Comparison of ENCODE assay signal across 23 cellular contexts in the genomic region with DNA sequence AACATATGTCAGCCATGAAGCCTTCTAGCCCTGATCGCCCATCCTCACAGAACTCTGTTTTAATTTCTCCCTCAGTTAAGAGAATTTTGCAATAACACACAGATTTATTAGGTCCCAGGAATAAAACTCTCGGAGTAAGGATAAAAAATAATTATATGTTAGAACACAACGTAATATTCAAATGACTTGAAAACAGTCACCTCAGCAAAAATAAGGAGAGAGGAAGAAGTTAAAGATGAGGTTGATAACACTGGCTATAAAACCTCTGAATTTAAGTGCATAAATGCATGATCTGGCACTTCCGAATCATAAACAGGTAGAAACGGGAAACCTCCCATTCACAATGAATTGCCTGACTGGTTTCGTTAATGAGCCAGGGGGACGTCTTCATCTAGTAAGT.
DNase-seq lines count a peak whose midpoint lies in the region; ATAC-seq, FAIRE-seq and TF ChIP-seq lines count a peak whose summit lies in the region.
"Had no signal": no experiment of that assay in that cellular context is flagged by ENCODE, and none has a peak within 500 bp of the region (broad histone marks: within the 10 kb centered on the region; RNA-seq: fewer than 3 reads in every experiment).

No MANE protein-coding gene starts in this region.

- peaks cover 49% of the 10 kb centered on the region for H3K4me1 Mint-ChIP-seq in neural crest cell
- H3K4me1 Mint-ChIP-seq: CD4-positive, CD25-positive, alpha-beta regulatory T cell; GM23338 had no signal

- no TSS peak for BruUV-seq in HepG2 (replicated peaks; lab: Mats Ljungman, UMichigan)
- BruUV-seq in K562 (replicated peaks; lab: Mats Ljungman, UMichigan), result no TSS peak

- CTCF ChIA-PET in HepG2 (lab: Yijun Ruan, JAX; ENCODE audit: low intra/inter-chr PET ratio, low total read pairs) (no interaction called here), K562 (lab: Yijun Ruan, JAX; ENCODE audit: low intra/inter-chr PET ratio) (no interaction called here)

- TF ChIP-seq CTCF in HepG2 (CRISPR knock-in tag; IDR thresholded peaks at IDR 0.05) (no peak), right lobe of liver (IDR thresholded peaks at IDR 0.05) (no peak), K562 (IDR thresholded peaks at IDR 0.05 in 2 of 3, conservative IDR thresholded peaks at IDR 0.05 in 1 of 3; ENCODE audit: insufficient read depth in 2 of 3, low read depth in 1 of 3, low read length in 3 of 3) (no peak), hepatocyte (IDR thresholded peaks at IDR 0.05; ENCODE audit: poor library complexity) (no peak), neural crest cell (conservative IDR thresholded peaks at IDR 0.05) (no peak), prostate gland (IDR thresholded peaks at IDR 0.05) (no peak)

- H3K27me3 Mint-ChIP-seq in neural crest cell (ENCODE audit: low read depth), result no peaks in the 10 kb centered on the region

- TF ChIP-seq RAD21 in HepG2 (CRISPR knock-in tag; IDR thresholded peaks at IDR 0.05) (no peak), K562 (CRISPR knock-in tag; conservative IDR thresholded peaks at IDR 0.05 in 1 of 2, IDR thresholded peaks at IDR 0.05 in 1 of 2) (no peak)

- peak overlapping the region; percentile 8 for H3K27ac Mint-ChIP-seq in neural crest cell (ENCODE audit: unreplicated experiment)
- H3K27ac Mint-ChIP-seq: CD4-positive, CD25-positive, alpha-beta regulatory T cell; CD8-positive, alpha-beta T cell; GM23338; HFFc6 had no signal

- H3K27me3 ChIP-seq in HepG2 (ENCODE audit: control insufficient read depth in 1 of 2, insufficient read depth in 2 of 2, low read length in 2 of 2), result peaks cover 0 to 7% of the 10 kb centered on the region in 2 experiments; a peak in 3 of 5 replicates
- no peaks in the 10 kb centered on the region for H3K27me3 ChIP-seq in right lobe of liver
- peaks cover 16 to 34% of the 10 kb centered on the region in 2 experiments for H3K27me3 ChIP-seq in K562 (ENCODE audit: control insufficient read depth in 2 of 2, insufficient read depth in 2 of 2, low read length in 2 of 2)
- H3K27me3 ChIP-seq in hepatocyte, result no peaks in the 10 kb centered on the region
- H3K27me3 ChIP-seq in prostate gland (replicated peaks; ENCODE audit: insufficient read depth), result no peaks in the 10 kb centered on the region

- H3K4me3 ChIP-seq in HepG2 (replicated peaks in 1 of 3; ENCODE audit: insufficient read depth in 1 of 3, low read depth in 2 of 3, low read length in 3 of 3) (no peak overlapping the region), right lobe of liver (no peak overlapping the region), K562 (no peak overlapping the region), hepatocyte (no peak overlapping the region), prostate gland (no peak overlapping the region)
- H3K4me3 ChIP-seq: GM23338, HAP-1 had no signal

- peaks cover 17% of the 10 kb centered on the region; the same call in 1 of the 2 replicates for H3K4me1 ChIP-seq in HepG2 (ENCODE audit: insufficient read depth, low read length)
- H3K4me1 ChIP-seq in right lobe of liver, result no peaks in the 10 kb centered on the region
- no peaks in the 10 kb centered on the region for H3K4me1 ChIP-seq in K562 (replicated peaks in 1 of 2; ENCODE audit: control insufficient read depth in 2 of 2, insufficient read depth in 2 of 2, low read length in 2 of 2)
- no peaks in the 10 kb centered on the region for H3K4me1 ChIP-seq in hepatocyte (ENCODE audit: insufficient read depth)
- no peaks in the 10 kb centered on the region for H3K4me1 ChIP-seq in prostate gland (replicated peaks)
- H3K4me1 ChIP-seq: Caco-2, HAP-1 had no signal

- H3K9ac ChIP-seq in HepG2 (ENCODE audit: insufficient read depth, low read depth, low read length), result no peak overlapping the region
- no peak overlapping the region for H3K9ac ChIP-seq in K562 (ENCODE audit: insufficient read depth in 1 of 2, low read depth in 2 of 2, low read length in 2 of 2)

- H3K4me2 ChIP-seq in HepG2 (ENCODE audit: low read depth, low read length) (no peak overlapping the region), K562 (ENCODE audit: insufficient read depth, low read length) (no peak overlapping the region), hepatocyte (no peak overlapping the region)
- H3K4me2 ChIP-seq: GM23338 had no signal

- no peak overlapping the region for H3K4me3 Mint-ChIP-seq in neural crest cell
- H3K4me3 Mint-ChIP-seq: CD4-positive, CD25-positive, alpha-beta regulatory T cell; CD8-positive, alpha-beta T cell; GM23338; HFFc6 had no signal

- ATAC-seq in HepG2, result no peak
- no peak for ATAC-seq in right lobe of liver
- no peak for ATAC-seq in K562
- no peak for ATAC-seq in GM19023 (IDR thresholded peaks at IDR 0.05; ENCODE audit: unreplicated experiment)
- no peak for ATAC-seq in GM19035 (IDR thresholded peaks at IDR 0.05; ENCODE audit: unreplicated experiment)
- ATAC-seq: CD8-positive, alpha-beta T cell; GM23338 had no signal

- FAIRE-seq in HepG2 (lab: Jason Lieb, UNC) (no peak), K562 (lab: Jason Lieb, UNC) (no peak)
- FAIRE-seq: A204.1, G401.6, GM12892, H54 had no signal

- POLR2A ChIA-PET in HepG2 (lab: Yijun Ruan, JAX) (no interaction called here), K562 (lab: Yijun Ruan, JAX) (no interaction called here)

- H3K79me2 ChIP-seq in HepG2 (ENCODE audit: insufficient read depth, low read length), result no peaks in the 10 kb centered on the region
- no peaks in the 10 kb centered on the region for H3K79me2 ChIP-seq in K562 (ENCODE audit: control insufficient read depth, insufficient read depth, low read length)
- no peaks in the 10 kb centered on the region for H3K79me2 ChIP-seq in hepatocyte

- peaks cover 14% of the 10 kb centered on the region for H3K36me3 Mint-ChIP-seq in neural crest cell (ENCODE audit: low read depth)
- H3K36me3 Mint-ChIP-seq: CD8-positive, alpha-beta T cell had no signal

- H3K9me2 ChIP-seq in hepatocyte (replicated peaks; ENCODE audit: insufficient read depth), result no peaks in the 10 kb centered on the region

- TF ChIP-seq EP300 in HepG2 (IDR thresholded peaks at IDR 0.05; ENCODE audit: low read depth in 2 of 2, low read length in 2 of 2) (no peak), HepG2 (CRISPR knock-in tag; IDR thresholded peaks at IDR 0.05; ENCODE audit: borderline replicate concordance) (no peak), K562 (IDR thresholded peaks at IDR 0.05; ENCODE audit: low read length) (no peak)

- H3K36me3 ChIP-seq in HepG2 (replicated peaks in 1 of 2; ENCODE audit: control insufficient read depth in 1 of 2, insufficient read depth in 2 of 2, low read length in 2 of 2) (no peaks in the 10 kb centered on the region), right lobe of liver (no peaks in the 10 kb centered on the region), K562 (ENCODE audit: control insufficient read depth, insufficient read depth, low read length) (no peaks in the 10 kb centered on the region), hepatocyte (replicated peaks; ENCODE audit: insufficient read depth, low read depth) (no peaks in the 10 kb centered on the region), prostate gland (no peaks in the 10 kb centered on the region)
- H3K36me3 ChIP-seq: HAP-1 had no signal

- in situ Hi-C loops in HepG2 (cut with HindIII; ENCODE audit: extremely low pct_ligation_motif_present, low pct_unique_long_range_greater_than_20kb) (no loop called here), K562 (cut with MboI) (no loop called here)

- H4K20me1 ChIP-seq in HepG2 (ENCODE audit: insufficient read depth, low read length) (no peaks in the 10 kb centered on the region), K562 (replicated peaks; ENCODE audit: control insufficient read depth, insufficient read depth, low read length) (peaks cover 4% of the 10 kb centered on the region), hepatocyte (ENCODE audit: insufficient read depth, poor library complexity, severe bottlenecking) (no peaks in the 10 kb centered on the region)

- no peak overlapping the region for H2AFZ ChIP-seq in HepG2 (ENCODE audit: low read length)
- no peak overlapping the region for H2AFZ ChIP-seq in K562 (ENCODE audit: low read depth, low read length)
- H2AFZ ChIP-seq in hepatocyte, result no peak overlapping the region
- H2AFZ ChIP-seq: GM23338 had no signal

- H3K9me3 Mint-ChIP-seq in neural crest cell, result peaks cover 7% of the 10 kb centered on the region
- H3K9me3 Mint-ChIP-seq: CD8-positive, alpha-beta T cell; GM23338; HFFc6 had no signal

- no peak for TF ChIP-seq POLR2A in HepG2 (IDR thresholded peaks at IDR 0.05; ENCODE audit: insufficient read depth in 1 of 2, low read depth in 2 of 2, low read length in 2 of 2)
- TF ChIP-seq POLR2A in right lobe of liver (IDR thresholded peaks at IDR 0.05), result no peak
- no peak for TF ChIP-seq POLR2A in K562 (conservative IDR thresholded peaks at IDR 0.05)
- no peak for TF ChIP-seq POLR2A in prostate gland (IDR thresholded peaks at IDR 0.05)

- H3K9me1 ChIP-seq in K562 (ENCODE audit: control insufficient read depth, insufficient read depth, low read length), result no peaks in the 10 kb centered on the region

- intact Hi-C loops in HepG2 (cut with micrococcal nuclease; ENCODE audit: unreplicated experiment) (no loop called here), right lobe of liver (cut with DNase I) (no loop called here), K562 (cut with micrococcal nuclease) (no loop called here), prostate gland (cut with DNase I) (no loop called here)

- no peaks in the 10 kb centered on the region for H3K9me3 ChIP-seq in HepG2 (ENCODE audit: low read length)
- no peaks in the 10 kb centered on the region for H3K9me3 ChIP-seq in right lobe of liver
- H3K9me3 ChIP-seq in K562 (replicated peaks; ENCODE audit: control insufficient read depth, insufficient read depth, low read depth, low read length), result no peaks in the 10 kb centered on the region
- no peaks in the 10 kb centered on the region for H3K9me3 ChIP-seq in hepatocyte (ENCODE audit: low read depth)
- no peaks in the 10 kb centered on the region for H3K9me3 ChIP-seq in prostate gland
- H3K9me3 ChIP-seq: Caco-2, HAP-1 had no signal

- DNase-seq in HepG2 (ENCODE audit: low spot score) (no peak), right lobe of liver (no peak), K562 (ENCODE audit: extremely low read depth in 1 of 4, low spot score in 3 of 4) (no peak), hepatocyte (ENCODE audit: low spot score) (no peak), neural crest cell (ENCODE audit: low read depth, low spot score) (no peak), prostate gland (ENCODE audit: low spot score) (no peak)
- DNase-seq: ACHN; AML-193; C1 segment of cervical spinal cord; Caco-2; CD4-positive, CD25-positive, alpha-beta regulatory T cell; CD8-positive, alpha-beta T cell; DMS153; DND-41; HFFc6 had no signal

- H3K27ac ChIP-seq in HepG2 (ENCODE audit: extremely low read length, insufficient read depth, low read length), result no peak overlapping the region
- no peak overlapping the region for H3K27ac ChIP-seq in right lobe of liver
- no peak overlapping the region for H3K27ac ChIP-seq in K562 (ENCODE audit: extremely low read depth, low read depth, low read length)
- peak overlapping the region; percentile 50 for H3K27ac ChIP-seq in hepatocyte
- no peak overlapping the region for H3K27ac ChIP-seq in prostate gland

- 35% methylated on average over 7 of the region's 7 CpGs for WGBS in HepG2 (ENCODE audit: low lambda C conversion rate)
- 73% methylated on average over 7 of the region's 7 CpGs for WGBS in right lobe of liver (ENCODE audit: insufficient coverage, low coverage, low lambda C conversion rate, missing lambda C conversion rate)
- WGBS in K562 (ENCODE audit: insufficient coverage, low coverage, missing lambda C conversion rate), result 0% methylated on average over 7 of the region's 7 CpGs
- 79% methylated on average over 7 of the region's 7 CpGs for WGBS in hepatocyte (ENCODE audit: low lambda C conversion rate, missing lambda C conversion rate)
- WGBS in prostate gland, result 20% methylated on average over 7 of the region's 7 CpGs
